Comparison of ENCODE assay signal across 23 cellular contexts in genomic region chr4:66653937-66654336, GRCh38.
DNase-seq lines count a peak whose midpoint lies in the region; ATAC-seq and TF ChIP-seq lines count a peak whose summit lies in the region.
"Had no signal": no experiment of that assay in that cellular context is flagged by ENCODE, and none has a peak within 500 bp of the region (broad histone marks: within the 10 kb centered on the region; RNA-seq: fewer than 3 reads in every experiment).

No MANE protein-coding gene starts in this region.

- peaks cover 13% of the 10 kb centered on the region for H3K4me1 Mint-ChIP-seq in chondrocyte (ENCODE audit: low read depth)
- peaks cover 36% of the 10 kb centered on the region for H3K4me1 Mint-ChIP-seq in osteocyte (ENCODE audit: unreplicated experiment)
- no peaks in the 10 kb centered on the region for H3K4me1 Mint-ChIP-seq in T-cell

- no peaks in the 10 kb centered on the region for H3K9me3 Mint-ChIP-seq in chondrocyte (ENCODE audit: low read depth)
- peaks cover 4% of the 10 kb centered on the region for H3K9me3 Mint-ChIP-seq in osteocyte (ENCODE audit: unreplicated experiment)
- H3K9me3 Mint-ChIP-seq in T-cell: peaks cover 0 to 8% (median 7%) of the 10 kb centered on the region in 3 donors

- peak overlapping the region; percentile 60 for H3K27ac Mint-ChIP-seq in chondrocyte (ENCODE audit: unreplicated experiment)
- peak overlapping the region; percentile 83 for H3K27ac Mint-ChIP-seq in osteocyte (ENCODE audit: unreplicated experiment)
- H3K27ac Mint-ChIP-seq in T-cell: no peak overlapping the region
- H3K27ac Mint-ChIP-seq: CD4-positive, alpha-beta T cell had no signal

- CTCF ChIA-PET in T-cell (lab: Charles Lee): no interaction called here

- POLR2A ChIA-PET in T-cell (lab: Charles Lee): no interaction called here

- H3K36me3 Mint-ChIP-seq in chondrocyte (ENCODE audit: low read depth) (no peaks in the 10 kb centered on the region), osteocyte (ENCODE audit: unreplicated experiment) (peaks cover 4% of the 10 kb centered on the region), T-cell (no peaks in the 10 kb centered on the region)

- ATAC-seq in T-cell (replicated peaks in 1 of 4): no peak
- no peak for ATAC-seq in HG03521 (IDR thresholded peaks at IDR 0.05; ENCODE audit: unreplicated experiment)
- ATAC-seq: GM12878, HepG2, K562 had no signal

- peak; percentile 58 for DNase-seq in EH (ENCODE audit: low read depth)
- no peak for DNase-seq in chondrocyte (ENCODE audit: low spot score)
- DNase-seq in fibroblast of peridontal ligament (ENCODE audit: extremely low read depth): peak; percentile 41
- no peak for DNase-seq in osteocyte (ENCODE audit: extremely low spot score, unreplicated experiment)
- DNase-seq in T-cell: no peak
- DNase-seq in NCI-H2029 (lab: John Stamatoyannopoulos, UW): no peak
- DNase-seq in effector CD4-positive, alpha-beta T cell: no peak
- DNase-seq: 8988T; CD4-positive, alpha-beta T cell; HCEC 1CT; Kasumi-1; NCI-H1092 treated with DMSO at 0.1 percent for 48 hours; NCI-H1436; NCI-H187; NCI-H2171 treated with DMSO at 0.1 percent for 48 hours; NCI-H345; NCI-H510A treated with DMSO at 0.1 percent for 48 hours; NCI-H748 treated with DMSO at 0.1 percent for 48 hours; SIG-M5 had no signal

- no peak for TF ChIP-seq CTCF in chondrocyte (IDR thresholded peaks at IDR 0.05)
- no peak for TF ChIP-seq CTCF in osteocyte (IDR thresholded peaks at IDR 0.05)

- H3K27me3 Mint-ChIP-seq in chondrocyte (ENCODE audit: low read depth) (no peaks in the 10 kb centered on the region), osteocyte (ENCODE audit: unreplicated experiment) (no peaks in the 10 kb centered on the region), T-cell (no peaks in the 10 kb centered on the region)
- H3K27me3 Mint-ChIP-seq: CD4-positive, alpha-beta T cell had no signal

- H3K4me3 Mint-ChIP-seq in chondrocyte (ENCODE audit: unreplicated experiment) (no peak overlapping the region), osteocyte (ENCODE audit: unreplicated experiment) (peak overlapping the region; percentile 14), T-cell (no peak overlapping the region)
- H3K4me3 Mint-ChIP-seq: CD4-positive, alpha-beta T cell had no signal

Comparison
In these comparisons a context has a peak if more than half of its experiments do, and no peak if none do; other contexts are left out.
1. DNase-seq: peak in EH (single experiment) and fibroblast of peridontal ligament (single experiment); none in chondrocyte (single experiment), osteocyte (single experiment), T-cell (0 of 34), NCI-H2029 (single experiment) and effector CD4-positive, alpha-beta T cell (single experiment).
2. H3K27ac Mint-ChIP-seq: peak in chondrocyte (single experiment) and osteocyte (single experiment); none in T-cell (0 of 2).